ENCODE assay signal across 8 cellular contexts in genomic region chr1:1069061-1069710, GRCh38. TPM values are rescaled to one million over a fixed set of nuclear protein-coding genes. Genes with fewer than 3 reads are reported as not detected.
A peak's percentile ranks its signal among the peaks of the same experiment; 100 is the strongest.
DNase-seq lines count a peak whose midpoint lies in the region; ATAC-seq, FAIRE-seq and TF ChIP-seq lines count a peak whose summit lies in the region.

No MANE protein-coding gene starts in this region.

- intact Hi-C loops in HepG2 (cut with micrococcal nuclease; ENCODE audit: unreplicated experiment), result no loop called here

- no peak for TF ChIP-seq CTCF in HEK293 (tag by site-specific recombination; IDR thresholded peaks at IDR 0.05)
- TF ChIP-seq CTCF in choroid plexus epithelial cell (conservative IDR thresholded peaks at IDR 0.05; ENCODE audit: low read depth, low read length), result no peak
- no peak for TF ChIP-seq CTCF in HepG2 (CRISPR knock-in tag; IDR thresholded peaks at IDR 0.05)

- H3K4me3 ChIP-seq in HEK293 (ENCODE audit: low read depth, low read length), result peak overlapping the region; percentile 69
- peak overlapping the region; percentile 78 for H3K4me3 ChIP-seq in choroid plexus epithelial cell (ENCODE audit: low read depth, low read length)
- H3K4me3 ChIP-seq in HepG2 (replicated peaks in 1 of 3; ENCODE audit: insufficient read depth in 1 of 3, low read depth in 2 of 3, low read length in 3 of 3), result peak overlapping the region; percentile 55 to 89 (median 80); a peak in 5 of 6 replicates

- no TSS peak for BruUV-seq in HepG2 (replicated peaks; lab: Mats Ljungman, UMichigan)

- CTCF ChIA-PET in HEK293 (lab: Yijun Ruan, JAX), result interaction anchor here (1.0 to 1.2 kb wide), 2 partner anchors 10 to 53 kb away, joined by 3 read pairs; no protein-coding TSS in a partner anchor
- CTCF ChIA-PET in HepG2 (lab: Yijun Ruan, JAX; ENCODE audit: low intra/inter-chr PET ratio, low total read pairs), result no interaction called here

- no peaks in the 10 kb centered on the region for H3K4me1 ChIP-seq in HEK293 (ENCODE audit: control insufficient read depth, insufficient read depth, low read length)
- peaks cover 48% of the 10 kb centered on the region for H3K4me1 ChIP-seq in HepG2 (ENCODE audit: insufficient read depth, low read length)

- H3K36me3 ChIP-seq in HEK293 (ENCODE audit: control insufficient read depth in 2 of 2, insufficient read depth in 1 of 2, low read length in 2 of 2), result no peaks in the 10 kb centered on the region
- H3K36me3 ChIP-seq in HepG2 (replicated peaks in 1 of 2; ENCODE audit: control insufficient read depth in 1 of 2, insufficient read depth in 2 of 2, low read length in 2 of 2), result no peaks in the 10 kb centered on the region

- in situ Hi-C loops in HepG2 (cut with HindIII; ENCODE audit: extremely low pct_ligation_motif_present, low pct_unique_long_range_greater_than_20kb), result no loop called here

- H3K79me2 ChIP-seq in HepG2 (ENCODE audit: insufficient read depth, low read length), result no peaks in the 10 kb centered on the region

- peak overlapping the region; percentile 77 for H3K4me2 ChIP-seq in HepG2 (ENCODE audit: low read depth, low read length)

- no peak overlapping the region for H2AFZ ChIP-seq in HepG2 (ENCODE audit: low read length)

- H3K27ac ChIP-seq in HEK293 (ENCODE audit: extremely low read depth, low read depth, low read length) (no peak overlapping the region; the same call in 1 of the 2 replicates), HepG2 (ENCODE audit: extremely low read length, insufficient read depth, low read length) (no peak overlapping the region)

- peaks cover 24 to 48% of the 10 kb centered on the region in 2 experiments; a peak in 4 of 5 replicates for H3K27me3 ChIP-seq in HepG2 (ENCODE audit: control insufficient read depth in 1 of 2, insufficient read depth in 2 of 2, low read length in 2 of 2)

- peak; percentile 30 for FAIRE-seq in HepG2 (lab: Jason Lieb, UNC)

- ATAC-seq in HepG2, result peak; percentile 15
- no peak for ATAC-seq in GM18870 (IDR thresholded peaks at IDR 0.05; ENCODE audit: unreplicated experiment)

- no peak for TF ChIP-seq POLR2A in HepG2 (IDR thresholded peaks at IDR 0.05; ENCODE audit: insufficient read depth in 1 of 2, low read depth in 2 of 2, low read length in 2 of 2)

- no peaks in the 10 kb centered on the region for H4K20me1 ChIP-seq in HepG2 (ENCODE audit: insufficient read depth, low read length)

- WGBS in HepG2 (ENCODE audit: low lambda C conversion rate), result 2% methylated on average over 9 of the region's 75 CpGs

- POLR2A ChIA-PET in HEK293 (lab: Yijun Ruan, JAX) (interaction anchor here (0.6 to 1.7 kb wide), 3 partner anchors 11 to 51 kb away, joined by 3 to 8 read pairs (median 5); no protein-coding TSS in a partner anchor), HepG2 (lab: Yijun Ruan, JAX) (interaction anchor here (1.2 kb wide), 1 partner anchor 56 kb away, joined by 3 read pairs; the partner anchor contains the start of gene ISG15)

- H3K9ac ChIP-seq in HepG2 (ENCODE audit: insufficient read depth, low read depth, low read length), result peak overlapping the region; percentile 7; the same call in 1 of the 2 replicates

- no peak for TF ChIP-seq EP300 in HepG2 (IDR thresholded peaks at IDR 0.05; ENCODE audit: low read depth in 2 of 2, low read length in 2 of 2)
- TF ChIP-seq EP300 in HepG2 (CRISPR knock-in tag; IDR thresholded peaks at IDR 0.05; ENCODE audit: borderline replicate concordance), result no peak

- DNase-seq in ELF-1 (ENCODE audit: low read depth, low spot score) (peak; percentile 90), NCI-H2227 treated with DMSO at 0.1 percent for 48 hours (lab: John Stamatoyannopoulos, UW) (peak; percentile 85), choroid plexus epithelial cell (ENCODE audit: low read depth) (peak; percentile 57), HepG2 (ENCODE audit: low spot score) (peak; percentile 55)
- peak; percentile 87 to 91 for DNase-seq in activated CD4-positive, alpha-beta T cell treated with anti-CD3 and anti-CD28 coated beads for 4 hours
- DNase-seq in stimulated activated CD4-positive, alpha-beta T cell treated with anti-CD3 and anti-CD28 coated beads, Interleukin-4, amount 100 ng/mL, for 24 hours, result peak; percentile 89

- H3K9me3 ChIP-seq in HEK293 (ENCODE audit: control insufficient read depth, insufficient read depth, low read depth, low read length) (no peaks in the 10 kb centered on the region), HepG2 (ENCODE audit: low read length) (no peaks in the 10 kb centered on the region)

- no peak for TF ChIP-seq RAD21 in HepG2 (CRISPR knock-in tag; IDR thresholded peaks at IDR 0.05)

RNA-seq across cellular contexts. Expression of gene RNF223, which starts 4.9 kb away (rescaled TPM):
- not detected in 2 replicates for total RNA-seq in HepG2 (2016; rRNA removed; fragmentation: Illumina TruSeq; extraction: Trizol)
- total RNA-seq in HepG2 (2016; cell fraction: cytosol; rRNA removed; fragmentation: Illumina TruSeq; extraction: Trizol; ENCODE audit: low read depth), result not detected in 2 replicates
- not detected in 2 replicates for total RNA-seq in HepG2 (2016; cell fraction: insoluble cytoplasmic fraction; rRNA removed; fragmentation: Illumina TruSeq; extraction: Trizol)
- total RNA-seq in HepG2 (2016; cell fraction: membrane; rRNA removed; fragmentation: Illumina TruSeq; extraction: Trizol), result not detected in 2 replicates
- total RNA-seq in HepG2 (2016; cell fraction: nucleus; rRNA removed; fragmentation: Illumina TruSeq; extraction: Trizol), result not detected in 2 replicates
- 0.03 and 0.05 TPM in 2 replicates for polyA plus RNA-seq in HepG2 (2011; rRNA removed)
- polyA plus RNA-seq in HepG2 (2011; cell fraction: cytosol; rRNA removed), result 0.04 TPM in 1 of 2 replicates, not detected in the other
- polyA plus RNA-seq in HepG2 (2011; cell fraction: nucleus; rRNA removed), result not detected in 2 replicates
- 0.07 and 0.08 TPM in 2 replicates for polyA plus RNA-seq in HepG2 (2012)
- not detected in 2 replicates for polyA plus RNA-seq in HepG2 (2016; cell fraction: cytosol; fragmentation: Illumina TruSeq; extraction: Trizol; ENCODE audit: low read depth)
- polyA plus RNA-seq in HepG2 (2016; cell fraction: insoluble cytoplasmic fraction; fragmentation: Illumina TruSeq; extraction: Trizol; ENCODE audit: low read depth), result not detected in 2 replicates
- polyA plus RNA-seq in HepG2 (2016; cell fraction: membrane; fragmentation: Illumina TruSeq; extraction: Trizol; ENCODE audit: low read depth), result not detected in 2 replicates
- not detected in 2 replicates for polyA plus RNA-seq in HepG2 (2016; cell fraction: nucleus; fragmentation: Illumina TruSeq; extraction: Trizol; ENCODE audit: insufficient read depth, low read depth)
- 2.1 TPM in 1 of 2 replicates, not detected in the other for polyA minus RNA-seq in HepG2 (2011; rRNA and poly(A)+ RNA removed; ENCODE audit: low replicate concordance)
- not detected in 2 replicates for polyA minus RNA-seq in HepG2 (2011; cell fraction: cytosol; rRNA and poly(A)+ RNA removed)
- 0.26 TPM in 1 of 2 replicates, not detected in the other for polyA minus RNA-seq in HepG2 (2011; cell fraction: nucleus; rRNA and poly(A)+ RNA removed)

RNA-seq across cellular contexts. Expression of gene C1orf159, which starts 46.7 kb away (rescaled TPM):
- total RNA-seq in HepG2 (2016; rRNA removed; fragmentation: Illumina TruSeq; extraction: Trizol), result 3.8 and 6.7 TPM in 2 replicates
- 6.3 and 6.8 TPM in 2 replicates for total RNA-seq in HepG2 (2016; cell fraction: cytosol; rRNA removed; fragmentation: Illumina TruSeq; extraction: Trizol; ENCODE audit: low read depth)
- 3.6 and 6.6 TPM in 2 replicates for total RNA-seq in HepG2 (2016; cell fraction: insoluble cytoplasmic fraction; rRNA removed; fragmentation: Illumina TruSeq; extraction: Trizol)
- total RNA-seq in HepG2 (2016; cell fraction: membrane; rRNA removed; fragmentation: Illumina TruSeq; extraction: Trizol), result 7.4 and 7.9 TPM in 2 replicates
- total RNA-seq in HepG2 (2016; cell fraction: nucleus; rRNA removed; fragmentation: Illumina TruSeq; extraction: Trizol), result 6.3 and 7.7 TPM in 2 replicates
- 3.8 and 4.2 TPM in 2 replicates for polyA plus RNA-seq in HepG2 (2011; rRNA removed)
- polyA plus RNA-seq in HepG2 (2011; cell fraction: cytosol; rRNA removed), result 1.7 and 4.2 TPM in 2 replicates
- 22.9 and 35.9 TPM in 2 replicates for polyA plus RNA-seq in HepG2 (2011; cell fraction: nucleus; rRNA removed)
- polyA plus RNA-seq in HepG2 (2012), result 2.8 and 3.2 TPM in 2 replicates
- 4.7 and 6.0 TPM in 2 replicates for polyA plus RNA-seq in HepG2 (2016; cell fraction: cytosol; fragmentation: Illumina TruSeq; extraction: Trizol; ENCODE audit: low read depth)
- 3.5 and 4.0 TPM in 2 replicates for polyA plus RNA-seq in HepG2 (2016; cell fraction: insoluble cytoplasmic fraction; fragmentation: Illumina TruSeq; extraction: Trizol; ENCODE audit: low read depth)
- 7.0 and 8.1 TPM in 2 replicates for polyA plus RNA-seq in HepG2 (2016; cell fraction: membrane; fragmentation: Illumina TruSeq; extraction: Trizol; ENCODE audit: low read depth)
- 19.9 and 20.1 TPM in 2 replicates for polyA plus RNA-seq in HepG2 (2016; cell fraction: nucleus; fragmentation: Illumina TruSeq; extraction: Trizol; ENCODE audit: insufficient read depth, low read depth)
- polyA minus RNA-seq in HepG2 (2011; rRNA and poly(A)+ RNA removed; ENCODE audit: low replicate concordance), result 2.9 and 5.6 TPM in 2 replicates
- 2.1 and 2.2 TPM in 2 replicates for polyA minus RNA-seq in HepG2 (2011; cell fraction: cytosol; rRNA and poly(A)+ RNA removed)
- polyA minus RNA-seq in HepG2 (2011; cell fraction: nucleus; rRNA and poly(A)+ RNA removed), result 3.7 and 4.5 TPM in 2 replicates

RNA-seq across cellular contexts. Expression of gene AGRN, which starts 49.3 kb away (rescaled TPM):
- 7.3 and 29.8 TPM in 2 replicates for total RNA-seq in HepG2 (2016; rRNA removed; fragmentation: Illumina TruSeq; extraction: Trizol)
- 2.7 and 2.9 TPM in 2 replicates for total RNA-seq in HepG2 (2016; cell fraction: cytosol; rRNA removed; fragmentation: Illumina TruSeq; extraction: Trizol; ENCODE audit: low read depth)
- 5.9 and 28.3 TPM in 2 replicates for total RNA-seq in HepG2 (2016; cell fraction: insoluble cytoplasmic fraction; rRNA removed; fragmentation: Illumina TruSeq; extraction: Trizol)
- 4.9 and 5.0 TPM in 2 replicates for total RNA-seq in HepG2 (2016; cell fraction: membrane; rRNA removed; fragmentation: Illumina TruSeq; extraction: Trizol)
- 36.4 and 50.3 TPM in 2 replicates for total RNA-seq in HepG2 (2016; cell fraction: nucleus; rRNA removed; fragmentation: Illumina TruSeq; extraction: Trizol)
- polyA plus RNA-seq in HepG2 (2011; rRNA removed), result 65.2 and 82.7 TPM in 2 replicates
- 37.7 and 58.0 TPM in 2 replicates for polyA plus RNA-seq in HepG2 (2011; cell fraction: cytosol; rRNA removed)
- polyA plus RNA-seq in HepG2 (2011; cell fraction: nucleus; rRNA removed), result 667 and 906 TPM in 2 replicates
- 77.8 and 101 TPM in 2 replicates for polyA plus RNA-seq in HepG2 (2012)
- polyA plus RNA-seq in HepG2 (2016; cell fraction: cytosol; fragmentation: Illumina TruSeq; extraction: Trizol; ENCODE audit: low read depth), result 1.4 and 1.5 TPM in 2 replicates
- 10.7 and 15.5 TPM in 2 replicates for polyA plus RNA-seq in HepG2 (2016; cell fraction: insoluble cytoplasmic fraction; fragmentation: Illumina TruSeq; extraction: Trizol; ENCODE audit: low read depth)
- polyA plus RNA-seq in HepG2 (2016; cell fraction: membrane; fragmentation: Illumina TruSeq; extraction: Trizol; ENCODE audit: low read depth), result 3.2 and 3.6 TPM in 2 replicates
- polyA plus RNA-seq in HepG2 (2016; cell fraction: nucleus; fragmentation: Illumina TruSeq; extraction: Trizol; ENCODE audit: insufficient read depth, low read depth), result 125 and 134 TPM in 2 replicates
- 23.8 and 86.8 TPM in 2 replicates for polyA minus RNA-seq in HepG2 (2011; rRNA and poly(A)+ RNA removed; ENCODE audit: low replicate concordance)
- 41.3 and 50.7 TPM in 2 replicates for polyA minus RNA-seq in HepG2 (2011; cell fraction: cytosol; rRNA and poly(A)+ RNA removed)
- polyA minus RNA-seq in HepG2 (2011; cell fraction: nucleus; rRNA and poly(A)+ RNA removed), result 80.3 and 86.4 TPM in 2 replicates

RNA-seq across cellular contexts. Expression of gene ISG15, which starts 55.9 kb away (rescaled TPM):
- total RNA-seq in HepG2 (2016; rRNA removed; fragmentation: Illumina TruSeq; extraction: Trizol), result 54.9 and 68.4 TPM in 2 replicates
- total RNA-seq in HepG2 (2016; cell fraction: cytosol; rRNA removed; fragmentation: Illumina TruSeq; extraction: Trizol; ENCODE audit: low read depth), result 17.4 and 19.2 TPM in 2 replicates
- 52.2 and 77.4 TPM in 2 replicates for total RNA-seq in HepG2 (2016; cell fraction: insoluble cytoplasmic fraction; rRNA removed; fragmentation: Illumina TruSeq; extraction: Trizol)
- 17.7 and 18.1 TPM in 2 replicates for total RNA-seq in HepG2 (2016; cell fraction: membrane; rRNA removed; fragmentation: Illumina TruSeq; extraction: Trizol)
- 18.3 and 23.3 TPM in 2 replicates for total RNA-seq in HepG2 (2016; cell fraction: nucleus; rRNA removed; fragmentation: Illumina TruSeq; extraction: Trizol)
- polyA plus RNA-seq in HepG2 (2011; rRNA removed), result 42.1 and 63.7 TPM in 2 replicates
- polyA plus RNA-seq in HepG2 (2011; cell fraction: cytosol; rRNA removed), result 49.9 and 81.6 TPM in 2 replicates
- 24.5 and 32.4 TPM in 2 replicates for polyA plus RNA-seq in HepG2 (2011; cell fraction: nucleus; rRNA removed)
- polyA plus RNA-seq in HepG2 (2012), result 19.4 and 39.7 TPM in 2 replicates
- polyA plus RNA-seq in HepG2 (2016; cell fraction: cytosol; fragmentation: Illumina TruSeq; extraction: Trizol; ENCODE audit: low read depth), result 13.7 and 17.3 TPM in 2 replicates
- polyA plus RNA-seq in HepG2 (2016; cell fraction: insoluble cytoplasmic fraction; fragmentation: Illumina TruSeq; extraction: Trizol; ENCODE audit: low read depth), result 47.3 and 49.3 TPM in 2 replicates
- polyA plus RNA-seq in HepG2 (2016; cell fraction: membrane; fragmentation: Illumina TruSeq; extraction: Trizol; ENCODE audit: low read depth), result 10.1 and 12.3 TPM in 2 replicates
- 22.7 and 27.6 TPM in 2 replicates for polyA plus RNA-seq in HepG2 (2016; cell fraction: nucleus; fragmentation: Illumina TruSeq; extraction: Trizol; ENCODE audit: insufficient read depth, low read depth)
- 24.2 and 34.4 TPM in 2 replicates for polyA minus RNA-seq in HepG2 (2011; rRNA and poly(A)+ RNA removed; ENCODE audit: low replicate concordance)
- polyA minus RNA-seq in HepG2 (2011; cell fraction: cytosol; rRNA and poly(A)+ RNA removed), result 11.4 and 13.3 TPM in 2 replicates
- polyA minus RNA-seq in HepG2 (2011; cell fraction: nucleus; rRNA and poly(A)+ RNA removed), result 2.1 and 5.1 TPM in 2 replicates
